ENCODE assay signal across 1 cellular context in the genomic region with DNA sequence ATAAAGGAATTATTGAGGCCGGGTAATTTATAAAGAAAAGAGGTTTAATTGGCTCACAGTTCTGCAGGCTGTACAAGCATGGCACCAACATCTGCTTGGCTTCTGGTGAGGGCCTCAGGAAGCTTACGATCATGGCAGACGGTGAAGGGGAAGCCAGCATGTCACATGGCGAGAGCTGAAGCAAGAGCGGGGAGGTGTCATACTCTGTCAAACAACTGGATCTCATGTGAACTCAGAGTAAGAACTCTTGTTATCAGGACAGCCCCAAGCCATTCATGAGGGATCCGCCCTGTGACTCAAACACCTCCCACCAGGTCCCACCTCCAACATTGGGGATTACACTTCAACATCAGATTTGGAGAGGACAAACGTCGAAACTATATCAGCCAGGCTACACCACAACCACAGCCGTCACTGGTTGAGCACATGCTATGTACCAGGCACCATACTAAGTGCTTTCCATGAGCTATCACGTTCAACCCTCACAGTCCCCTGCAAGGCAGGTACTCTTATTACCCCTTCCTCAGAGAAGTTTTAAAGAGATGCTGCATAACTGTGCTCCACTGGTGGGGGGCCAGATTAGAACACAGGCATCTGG.
TF ChIP-seq lines count a peak whose summit lies in the region.

No MANE protein-coding gene starts in this region.

TF ChIP-seq in K562, 482 proteins besides CTCF, POLR2A, EP300 and RAD21 (continued from another document):
- TF ChIP-seq, protein P1, sequence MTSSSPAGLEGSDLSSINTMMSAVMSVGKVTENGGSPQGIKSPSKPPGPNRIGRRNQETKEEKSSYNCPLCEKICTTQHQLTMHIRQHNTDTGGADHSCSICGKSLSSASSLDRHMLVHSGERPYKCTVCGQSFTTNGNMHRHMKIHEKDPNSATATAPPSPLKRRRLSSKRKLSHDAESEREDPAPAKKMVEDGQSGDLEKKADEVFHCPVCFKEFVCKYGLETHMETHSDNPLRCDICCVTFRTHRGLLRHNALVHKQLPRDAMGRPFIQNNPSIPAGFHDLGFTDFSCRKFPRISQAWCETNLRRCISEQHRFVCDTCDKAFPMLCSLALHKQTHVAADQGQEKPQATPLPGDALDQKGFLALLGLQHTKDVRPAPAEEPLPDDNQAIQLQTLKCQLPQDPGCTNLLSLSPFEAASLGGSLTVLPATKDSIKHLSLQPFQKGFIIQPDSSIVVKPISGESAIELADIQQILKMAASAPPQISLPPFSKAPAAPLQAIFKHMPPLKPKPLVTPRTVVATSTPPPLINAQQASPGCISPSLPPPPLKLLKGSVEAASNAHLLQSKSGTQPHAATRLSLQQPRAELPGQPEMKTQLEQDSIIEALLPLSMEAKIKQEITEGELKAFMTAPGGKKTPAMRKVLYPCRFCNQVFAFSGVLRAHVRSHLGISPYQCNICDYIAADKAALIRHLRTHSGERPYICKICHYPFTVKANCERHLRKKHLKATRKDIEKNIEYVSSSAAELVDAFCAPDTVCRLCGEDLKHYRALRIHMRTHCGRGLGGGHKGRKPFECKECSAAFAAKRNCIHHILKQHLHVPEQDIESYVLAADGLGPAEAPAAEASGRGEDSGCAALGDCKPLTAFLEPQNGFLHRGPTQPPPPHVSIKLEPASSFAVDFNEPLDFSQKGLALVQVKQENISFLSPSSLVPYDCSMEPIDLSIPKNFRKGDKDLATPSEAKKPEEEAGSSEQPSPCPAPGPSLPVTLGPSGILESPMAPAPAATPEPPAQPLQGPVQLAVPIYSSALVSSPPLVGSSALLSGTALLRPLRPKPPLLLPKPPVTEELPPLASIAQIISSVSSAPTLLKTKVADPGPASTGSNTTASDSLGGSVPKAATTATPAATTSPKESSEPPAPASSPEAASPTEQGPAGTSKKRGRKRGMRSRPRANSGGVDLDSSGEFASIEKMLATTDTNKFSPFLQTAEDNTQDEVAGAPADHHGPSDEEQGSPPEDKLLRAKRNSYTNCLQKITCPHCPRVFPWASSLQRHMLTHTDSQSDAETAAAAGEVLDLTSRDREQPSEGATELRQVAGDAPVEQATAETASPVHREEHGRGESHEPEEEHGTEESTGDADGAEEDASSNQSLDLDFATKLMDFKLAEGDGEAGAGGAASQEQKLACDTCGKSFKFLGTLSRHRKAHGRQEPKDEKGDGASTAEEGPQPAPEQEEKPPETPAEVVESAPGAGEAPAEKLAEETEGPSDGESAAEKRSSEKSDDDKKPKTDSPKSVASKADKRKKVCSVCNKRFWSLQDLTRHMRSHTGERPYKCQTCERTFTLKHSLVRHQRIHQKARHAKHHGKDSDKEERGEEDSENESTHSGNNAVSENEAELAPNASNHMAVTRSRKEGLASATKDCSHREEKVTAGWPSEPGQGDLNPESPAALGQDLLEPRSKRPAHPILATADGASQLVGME (CRISPR knock-in tag; IDR thresholded peaks at IDR 0.05): no peak
- TF ChIP-seq, protein P2, sequence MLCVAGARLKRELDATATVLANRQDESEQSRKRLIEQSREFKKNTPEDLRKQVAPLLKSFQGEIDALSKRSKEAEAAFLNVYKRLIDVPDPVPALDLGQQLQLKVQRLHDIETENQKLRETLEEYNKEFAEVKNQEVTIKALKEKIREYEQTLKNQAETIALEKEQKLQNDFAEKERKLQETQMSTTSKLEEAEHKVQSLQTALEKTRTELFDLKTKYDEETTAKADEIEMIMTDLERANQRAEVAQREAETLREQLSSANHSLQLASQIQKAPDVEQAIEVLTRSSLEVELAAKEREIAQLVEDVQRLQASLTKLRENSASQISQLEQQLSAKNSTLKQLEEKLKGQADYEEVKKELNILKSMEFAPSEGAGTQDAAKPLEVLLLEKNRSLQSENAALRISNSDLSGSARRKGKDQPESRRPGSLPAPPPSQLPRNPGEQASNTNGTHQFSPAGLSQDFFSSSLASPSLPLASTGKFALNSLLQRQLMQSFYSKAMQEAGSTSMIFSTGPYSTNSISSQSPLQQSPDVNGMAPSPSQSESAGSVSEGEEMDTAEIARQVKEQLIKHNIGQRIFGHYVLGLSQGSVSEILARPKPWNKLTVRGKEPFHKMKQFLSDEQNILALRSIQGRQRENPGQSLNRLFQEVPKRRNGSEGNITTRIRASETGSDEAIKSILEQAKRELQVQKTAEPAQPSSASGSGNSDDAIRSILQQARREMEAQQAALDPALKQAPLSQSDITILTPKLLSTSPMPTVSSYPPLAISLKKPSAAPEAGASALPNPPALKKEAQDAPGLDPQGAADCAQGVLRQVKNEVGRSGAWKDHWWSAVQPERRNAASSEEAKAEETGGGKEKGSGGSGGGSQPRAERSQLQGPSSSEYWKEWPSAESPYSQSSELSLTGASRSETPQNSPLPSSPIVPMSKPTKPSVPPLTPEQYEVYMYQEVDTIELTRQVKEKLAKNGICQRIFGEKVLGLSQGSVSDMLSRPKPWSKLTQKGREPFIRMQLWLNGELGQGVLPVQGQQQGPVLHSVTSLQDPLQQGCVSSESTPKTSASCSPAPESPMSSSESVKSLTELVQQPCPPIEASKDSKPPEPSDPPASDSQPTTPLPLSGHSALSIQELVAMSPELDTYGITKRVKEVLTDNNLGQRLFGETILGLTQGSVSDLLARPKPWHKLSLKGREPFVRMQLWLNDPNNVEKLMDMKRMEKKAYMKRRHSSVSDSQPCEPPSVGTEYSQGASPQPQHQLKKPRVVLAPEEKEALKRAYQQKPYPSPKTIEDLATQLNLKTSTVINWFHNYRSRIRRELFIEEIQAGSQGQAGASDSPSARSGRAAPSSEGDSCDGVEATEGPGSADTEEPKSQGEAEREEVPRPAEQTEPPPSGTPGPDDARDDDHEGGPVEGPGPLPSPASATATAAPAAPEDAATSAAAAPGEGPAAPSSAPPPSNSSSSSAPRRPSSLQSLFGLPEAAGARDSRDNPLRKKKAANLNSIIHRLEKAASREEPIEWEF (CRISPR knock-in tag; IDR thresholded peaks at IDR 0.05): no peak
- no peak for TF ChIP-seq ZNF134 (CRISPR knock-in tag; conservative IDR thresholded peaks at IDR 0.05)
- TF ChIP-seq, protein P3, sequence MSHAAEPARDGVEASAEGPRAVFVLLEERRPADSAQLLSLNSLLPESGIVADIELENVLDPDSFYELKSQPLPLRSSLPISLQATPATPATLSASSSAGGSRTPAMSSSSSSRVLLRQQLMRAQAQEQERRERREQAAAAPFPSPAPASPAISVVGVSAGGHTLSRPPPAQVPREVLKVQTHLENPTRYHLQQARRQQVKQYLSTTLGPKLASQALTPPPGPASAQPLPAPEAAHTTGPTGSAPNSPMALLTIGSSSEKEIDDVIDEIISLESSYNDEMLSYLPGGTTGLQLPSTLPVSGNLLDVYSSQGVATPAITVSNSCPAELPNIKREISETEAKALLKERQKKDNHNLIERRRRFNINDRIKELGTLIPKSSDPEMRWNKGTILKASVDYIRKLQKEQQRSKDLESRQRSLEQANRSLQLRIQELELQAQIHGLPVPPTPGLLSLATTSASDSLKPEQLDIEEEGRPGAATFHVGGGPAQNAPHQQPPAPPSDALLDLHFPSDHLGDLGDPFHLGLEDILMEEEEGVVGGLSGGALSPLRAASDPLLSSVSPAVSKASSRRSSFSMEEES (CRISPR knock-in tag; IDR thresholded peaks at IDR 0.05): no peak
- peak; percentile 26 for TF ChIP-seq MEIS2 (IDR thresholded peaks at IDR 0.05; ENCODE audit: partially characterized antibody)
- peak; percentile 36; the same call in 1 of the 2 replicates for TF ChIP-seq CBFA2T3 (IDR thresholded peaks at IDR 0.05)
- TF ChIP-seq ATF1 (CRISPR knock-in tag; IDR thresholded peaks at IDR 0.05): no peak
- TF ChIP-seq ATF1 (tag; IDR thresholded peaks at IDR 0.05): 0 out of 2 replicates have a peak, but pooled peaks have one; percentile 14
- TF ChIP-seq KDM4B (IDR thresholded peaks at IDR 0.05; ENCODE audit: borderline replicate concordance in 2 of 2, low read depth in 1 of 2): no peak
- TF ChIP-seq, protein P4, sequence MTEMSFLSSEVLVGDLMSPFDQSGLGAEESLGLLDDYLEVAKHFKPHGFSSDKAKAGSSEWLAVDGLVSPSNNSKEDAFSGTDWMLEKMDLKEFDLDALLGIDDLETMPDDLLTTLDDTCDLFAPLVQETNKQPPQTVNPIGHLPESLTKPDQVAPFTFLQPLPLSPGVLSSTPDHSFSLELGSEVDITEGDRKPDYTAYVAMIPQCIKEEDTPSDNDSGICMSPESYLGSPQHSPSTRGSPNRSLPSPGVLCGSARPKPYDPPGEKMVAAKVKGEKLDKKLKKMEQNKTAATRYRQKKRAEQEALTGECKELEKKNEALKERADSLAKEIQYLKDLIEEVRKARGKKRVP (CRISPR knock-in tag; IDR thresholded peaks at IDR 0.05): no peak
